17 cellular contexts compared by ENCODE assay signal in the genomic region with DNA sequence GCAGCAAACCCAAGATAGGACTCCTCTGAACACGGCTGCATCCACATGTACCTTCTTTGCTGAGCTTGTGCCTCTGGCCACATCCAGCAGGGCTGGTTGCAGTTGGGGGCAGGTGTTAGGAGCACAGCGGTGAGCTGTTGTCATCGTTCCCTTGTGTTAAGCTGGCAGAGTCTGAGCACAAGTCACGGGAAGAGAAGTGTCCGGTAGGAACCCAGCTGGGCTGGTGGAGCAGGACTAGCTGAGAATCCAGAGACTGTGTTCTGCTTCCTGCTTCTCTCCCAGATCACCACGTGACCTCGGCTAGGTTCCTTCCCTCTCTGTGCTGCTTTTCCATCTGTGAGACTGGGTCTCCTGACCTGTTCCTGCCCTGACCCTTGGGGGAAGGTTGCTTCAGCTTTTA.
"Had no signal": no experiment of that assay in that cellular context is flagged by ENCODE, and none has a peak within 500 bp of the region (broad histone marks: within the 10 kb centered on the region; RNA-seq: fewer than 3 reads in every experiment).

No MANE protein-coding gene starts in this region.

- H3K27ac Mint-ChIP-seq: activated CD4-positive, alpha-beta T cell treated with anti-CD3 and anti-CD28 coated beads for 36 hours; activated CD8-positive, alpha-beta T cell treated with anti-CD3 and anti-CD28 coated beads for 36 hours; activated naive CD8-positive, alpha-beta T cell treated with anti-CD3 and anti-CD28 coated beads, Interleukin-2, amount 50 U/mL, for 24 hours; activated T-cell treated with anti-CD3 and anti-CD28 coated beads, Interleukin-2, amount 50 U/mL, for 72 hours; stimulated activated naive CD8-positive, alpha-beta T cell treated with anti-CD3 and anti-CD28 coated beads, Interleukin-15, Interleukin-2, amounts not matched to agents 100 ng/mL and 50 ng/mL, for 24 hours had no signal

- H3K27me3 ChIP-seq: ascending aorta, gastrocnemius medialis, pancreas, testis, upper lobe of right lung had no signal

- DNase-seq: activated CD8-positive, alpha-beta memory T cell treated with anti-CD3 and anti-CD28 coated beads, Interleukin-2, amount 50 U/mL, for 4 hours; activated CD8-positive, alpha-beta T cell treated with anti-CD3 and anti-CD28 coated beads for 36 hours; activated naive CD4-positive, alpha-beta T cell; activated naive CD8-positive, alpha-beta T cell treated with anti-CD3 and anti-CD28 coated beads, Interleukin-2, amount 50 U/mL, for 24 hours; activated T-cell treated with anti-CD3 and anti-CD28 coated beads, Interleukin-2, amount 50 U/mL, for 72 hours; effector CD4-positive, alpha-beta T cell; gastrocnemius medialis; kidney; pancreas; stimulated activated CD4-positive, alpha-beta T cell treated with anti-CD3 and anti-CD28 coated beads, Interleukin-4, amount 100 ng/mL, for 24 hours; testis; upper lobe of right lung had no signal

- H3K4me1 Mint-ChIP-seq: neural crest cell had no signal

- H3K27me3 Mint-ChIP-seq: activated CD4-positive, alpha-beta T cell treated with anti-CD3 and anti-CD28 coated beads for 36 hours; activated CD8-positive, alpha-beta T cell treated with anti-CD3 and anti-CD28 coated beads for 36 hours; activated naive CD8-positive, alpha-beta T cell treated with anti-CD3 and anti-CD28 coated beads, Interleukin-2, amount 50 U/mL, for 24 hours had no signal

- H3K9me3 Mint-ChIP-seq: activated naive CD8-positive, alpha-beta T cell treated with anti-CD3 and anti-CD28 coated beads, Interleukin-2, amount 50 U/mL, for 24 hours; activated T-cell treated with anti-CD3 and anti-CD28 coated beads, Interleukin-2, amount 50 U/mL, for 72 hours had no signal

- H3K36me3 ChIP-seq: ascending aorta, gastrocnemius medialis, pancreas, upper lobe of right lung had no signal

- H3K4me3 ChIP-seq: ascending aorta, gastrocnemius medialis, pancreas, testis, upper lobe of right lung had no signal

- H3K9me3 ChIP-seq: ascending aorta, gastrocnemius medialis, pancreas, testis, upper lobe of right lung had no signal

- H3K27ac ChIP-seq: ascending aorta, gastrocnemius medialis, pancreas, testis, upper lobe of right lung, VCaP had no signal

- H3K4me3 Mint-ChIP-seq: activated CD4-positive, alpha-beta T cell treated with anti-CD3 and anti-CD28 coated beads for 36 hours; activated CD8-positive, alpha-beta T cell treated with anti-CD3 and anti-CD28 coated beads for 36 hours; activated naive CD8-positive, alpha-beta T cell treated with anti-CD3 and anti-CD28 coated beads, Interleukin-2, amount 50 U/mL, for 24 hours; activated T-cell treated with anti-CD3 and anti-CD28 coated beads, Interleukin-2, amount 50 U/mL, for 72 hours; neural crest cell; stimulated activated naive CD8-positive, alpha-beta T cell treated with anti-CD3 and anti-CD28 coated beads, Interleukin-15, Interleukin-2, amounts not matched to agents 100 ng/mL and 50 ng/mL, for 24 hours had no signal

- H3K4me1 ChIP-seq: ascending aorta, pancreas, testis, upper lobe of right lung had no signal
